In genomic region chr14:25140423-25140822, GRCh38 we compare ENCODE assay signal across 31 cellular contexts.
"Had no signal": no experiment of that assay in that cellular context is flagged by ENCODE, and none has a peak within 500 bp of the region (broad histone marks: within the 10 kb centered on the region; RNA-seq: fewer than 3 reads in every experiment).

No MANE protein-coding gene starts in this region.

- ATAC-seq: left colon; left lung; mucosa of descending colon; natural killer cell; psoas muscle; right lobe of liver; stimulated activated naive B cell treated with anti-CD40 and anti-IgM and Interleukin-4, amounts not matched to agents 10 μg/mL and 1 μg/mL and 100 μg/mL, for 72 hours; stimulated activated naive CD8-positive, alpha-beta T cell treated with anti-CD3 and anti-CD28 coated beads, Interleukin-15, Interleukin-2, amounts not matched to agents 100 U/mL and 50 U/mL, for 24 hours; upper lobe of right lung had no signal

- H3K27ac ChIP-seq: heart left ventricle, left lung, neural progenitor cell, neutrophil, parathyroid adenoma, psoas muscle, right lobe of liver, skin epidermis, stomach, suprapubic skin, thoracic aorta, tibial artery, upper lobe of right lung had no signal

- H3K36me3 ChIP-seq: heart left ventricle, left lung, neural progenitor cell, neutrophil, right lobe of liver, stomach, suprapubic skin, thoracic aorta, tibial artery, upper lobe of right lung had no signal

- DNase-seq: heart left ventricle; hypothalamus; immature natural killer cell; kidney; left colon; left lung; mesendoderm; mucosa of descending colon; naive B cell; natural killer cell; nephron progenitor cell; occipital lobe; psoas muscle; right lobe of liver; stimulated activated CD4-positive, alpha-beta T cell treated with anti-CD3 and anti-CD28 coated beads, Interleukin-12 subunit alpha, Interleukin-12 subunit beta, amount 100 ng/mL, for 4 hours; stimulated activated CD4-positive, alpha-beta T cell treated with anti-CD3 and anti-CD28 coated beads, Interleukin-15, amount 100 ng/mL, for 24 hours; stimulated activated CD4-positive, alpha-beta T cell treated with anti-CD3 and anti-CD28 coated beads, Interleukin-2, amount 100 ng/mL, for 24 hours; stimulated activated CD4-positive, alpha-beta T cell treated with anti-CD3 and anti-CD28 coated beads, Interleukin-4, amount 100 ng/mL, for 1 hour; stimulated activated naive B cell treated with anti-CD40 and anti-IgM and Interleukin-4, amounts not matched to agents 10 μg/mL and 1 μg/mL and 100 μg/mL, for 72 hours; stimulated activated naive CD8-positive, alpha-beta T cell treated with anti-CD3 and anti-CD28 coated beads, Interleukin-15, Interleukin-2, amounts not matched to agents 100 U/mL and 50 U/mL, for 24 hours; stomach; tibial artery; trophoblast cell; upper lobe of right lung had no signal

- H3K27me3 ChIP-seq: left lung, neural progenitor cell, right lobe of liver, upper lobe of right lung had no signal

- H3K4me1 ChIP-seq: heart left ventricle, left lung, neural progenitor cell, parathyroid adenoma, psoas muscle, right lobe of liver, stomach, suprapubic skin, tibial artery, upper lobe of right lung had no signal

- H3K4me3 ChIP-seq: heart left ventricle, left lung, lung, mucosa of descending colon, neural progenitor cell, psoas muscle, right lobe of liver, skin epidermis, stomach, suprapubic skin, thoracic aorta, tibial artery, upper lobe of right lung had no signal

- H3K9me3 ChIP-seq: heart left ventricle, left lung, mucosa of descending colon, neutrophil, psoas muscle, right lobe of liver, stomach, suprapubic skin, thoracic aorta, tibial artery, upper lobe of right lung had no signal
